Comparison of ENCODE assay signal across 11 cellular contexts in the genomic region with DNA sequence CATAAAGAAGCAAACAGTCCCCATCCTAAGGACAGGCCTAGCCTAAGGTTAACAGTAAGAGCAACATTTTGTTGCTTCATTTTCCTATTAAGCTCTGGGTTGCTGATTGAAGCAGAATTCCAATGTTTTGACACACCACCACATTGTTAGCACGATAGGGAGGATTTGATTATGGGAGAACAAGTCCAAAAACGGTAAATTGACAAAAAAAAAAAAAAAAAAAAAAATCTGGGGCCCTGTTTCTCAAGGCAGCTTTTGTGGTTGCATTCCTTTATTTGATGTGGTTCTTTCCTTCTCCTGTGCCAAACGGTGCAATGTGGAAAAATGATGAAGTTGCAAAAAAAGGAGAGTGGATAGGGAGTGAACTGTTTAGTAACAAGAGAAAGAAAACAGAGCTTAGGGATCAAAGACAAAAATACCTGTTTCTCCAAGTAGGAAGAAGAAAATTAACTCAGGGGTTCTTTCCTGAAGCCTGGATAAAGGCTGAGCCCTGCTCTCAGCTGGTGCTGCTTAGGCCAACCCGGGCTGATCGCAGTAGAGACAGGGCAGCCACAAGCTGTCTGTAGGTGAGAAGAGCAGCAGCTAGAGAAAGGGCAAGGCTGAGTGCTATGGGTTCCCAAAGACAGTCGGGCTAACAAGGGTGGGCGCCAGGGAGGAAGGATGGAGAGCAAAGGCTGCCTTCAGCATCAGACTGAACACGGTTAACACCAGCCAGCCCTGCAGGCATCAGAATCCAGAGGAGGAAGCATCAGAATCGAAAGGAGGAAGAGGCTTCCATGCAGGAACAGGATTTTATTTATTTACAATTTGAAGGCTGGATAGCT.
DNase-seq lines count a peak whose midpoint lies in the region; FAIRE-seq and TF ChIP-seq lines count a peak whose summit lies in the region.
"Had no signal": no experiment of that assay in that cellular context is flagged by ENCODE, and none has a peak within 500 bp of the region (broad histone marks: within the 10 kb centered on the region; RNA-seq: fewer than 3 reads in every experiment).

No MANE protein-coding gene starts in this region.

- no peaks in the 10 kb centered on the region for H3K27me3 Mint-ChIP-seq in osteocyte (ENCODE audit: unreplicated experiment)
- H3K27me3 Mint-ChIP-seq: IgD-negative memory B cell had no signal

- H3K4me2 ChIP-seq in PC-9 = no peak overlapping the region

- peak overlapping the region; percentile 9; the same call in 1 of the 2 replicates for H3K27ac ChIP-seq in PC-9
- H3K27ac ChIP-seq in epithelial cell of prostate = peak overlapping the region; percentile 9

- POLR2A ChIA-PET in PC-9 (lab: Charles Lee; ENCODE audit: unreplicated experiment) = interaction anchor here (0.7 kb wide), 1 partner anchor 9 kb away, joined by 6 read pairs; no protein-coding TSS in a partner anchor

- no peak overlapping the region for H3K4me3 ChIP-seq in PC-9
- H3K4me3 ChIP-seq: heart right ventricle had no signal

- no peak overlapping the region for H3K4me3 Mint-ChIP-seq in osteocyte (ENCODE audit: unreplicated experiment)
- H3K4me3 Mint-ChIP-seq: activated T-helper 1 cell treated with anti-CD3 and anti-CD28 coated beads, Interleukin-12 subunit alpha, Interleukin-12 subunit beta, Interleukin-2, Interleukin-4 antibody, amounts not matched to agents 30 ng/mL and 10 ng/mL and 1 ng/mL, durations not matched to agents 14 hours and 24 hours and 36 hours; IgD-negative memory B cell had no signal

- H3K36me3 ChIP-seq in PC-9 (ENCODE audit: low read depth) = no peaks in the 10 kb centered on the region
- H3K36me3 ChIP-seq: heart right ventricle had no signal

- intact Hi-C loops in PC-9 (cut with micrococcal nuclease; ENCODE audit: unreplicated experiment) = no loop called here

- H3F3A ChIP-seq in PC-9 (ENCODE audit: insufficient read depth, low read depth) = peaks cover 4% of the 10 kb centered on the region; the same call in 1 of the 2 replicates

- no peak overlapping the region for H2AFZ ChIP-seq in PC-9

- DNase-seq in AG20443 (ENCODE audit: low spot score) (peak; percentile 73), PC-9 (peak in 1 of 2 experiments; percentile 58), epithelial cell of prostate (ENCODE audit: low read depth, low spot score) (no peak), osteocyte (ENCODE audit: extremely low spot score, unreplicated experiment) (no peak), NOMO-1 treated with dmso at 0.1 percent for 144 hours (lab: John Stamatoyannopoulos, UW; ENCODE audit: unreplicated experiment) (no peak), GM19239 (ENCODE audit: insufficient read length, low spot score) (no peak), NCI-H1105 (lab: John Stamatoyannopoulos, UW) (no peak), GM13977 (ENCODE audit: low spot score) (no peak)
- DNase-seq: heart right ventricle had no signal

- no peaks in the 10 kb centered on the region for H4K20me1 ChIP-seq in PC-9 (ENCODE audit: insufficient read depth)

- in situ Hi-C loops in GM13977 (cut with MboI; ENCODE audit: low pct_unique_long_range_greater_than_20kb, low sequenced_read_pairs, unreplicated experiment) = no loop called here

- BruUV-seq in PC-9 (replicated peaks; lab: Mats Ljungman, UMichigan) = no TSS peak

- peaks cover 28% of the 10 kb centered on the region for H3K4me1 Mint-ChIP-seq in osteocyte (ENCODE audit: unreplicated experiment)

- no peaks in the 10 kb centered on the region for H3K27me3 ChIP-seq in PC-9 (ENCODE audit: insufficient read depth, low read depth)
- H3K27me3 ChIP-seq: heart right ventricle had no signal

- H3K9me2 ChIP-seq in PC-9 (ENCODE audit: insufficient read depth) = no peaks in the 10 kb centered on the region

- no peaks in the 10 kb centered on the region for H3K9me3 ChIP-seq in PC-9 (ENCODE audit: insufficient read depth, low read depth)
- H3K9me3 ChIP-seq: heart right ventricle had no signal

- CTCF ChIA-PET in PC-9 (lab: Charles Lee) = no interaction called here

- no peak for FAIRE-seq in GM19239 (lab: Jason Lieb, UNC)

- TF ChIP-seq CTCF in PC-9 (conservative IDR thresholded peaks at IDR 0.05) (no peak), osteocyte (IDR thresholded peaks at IDR 0.05) (no peak), GM13977 (IDR thresholded peaks at IDR 0.05; ENCODE audit: extremely low read depth, insufficient read depth, missing control alignments) (no peak)

- no peaks in the 10 kb centered on the region for H3K9me3 Mint-ChIP-seq in osteocyte (ENCODE audit: unreplicated experiment)
- H3K9me3 Mint-ChIP-seq: activated T-helper 1 cell treated with anti-CD3 and anti-CD28 coated beads, Interleukin-12 subunit alpha, Interleukin-12 subunit beta, Interleukin-2, Interleukin-4 antibody, amounts not matched to agents 30 ng/mL and 10 ng/mL and 1 ng/mL, durations not matched to agents 14 hours and 24 hours and 36 hours; IgD-negative memory B cell had no signal

- peak overlapping the region; percentile 68 for H3K27ac Mint-ChIP-seq in osteocyte (ENCODE audit: unreplicated experiment)
- H3K27ac Mint-ChIP-seq: activated T-helper 1 cell treated with anti-CD3 and anti-CD28 coated beads, Interleukin-12 subunit alpha, Interleukin-12 subunit beta, Interleukin-2, Interleukin-4 antibody, amounts not matched to agents 30 ng/mL and 10 ng/mL and 1 ng/mL, durations not matched to agents 14 hours and 24 hours and 36 hours; IgD-negative memory B cell had no signal

- H3K79me2 ChIP-seq in PC-9 (ENCODE audit: low read depth) = no peaks in the 10 kb centered on the region

- H3K4me1 ChIP-seq in PC-9 (replicated peaks; ENCODE audit: insufficient read depth) = peaks cover 19% of the 10 kb centered on the region

- H3K36me3 Mint-ChIP-seq in osteocyte (ENCODE audit: unreplicated experiment) = no peaks in the 10 kb centered on the region
